ENCODE assay signal across 8 cellular contexts in genomic region chr5:52007230-52007858, GRCh38.
DNase-seq lines count a peak whose midpoint lies in the region; ATAC-seq and TF ChIP-seq lines count a peak whose summit lies in the region.

No MANE protein-coding gene starts in this region.

- TF ChIP-seq CTCF in AG09319 (IDR thresholded peaks at IDR 0.05; ENCODE audit: low read depth, low read length) = peak; percentile 45

- no peaks in the 10 kb centered on the region for H3K36me3 Mint-ChIP-seq in activated T-helper 17 cell treated with anti-CD3 and anti-CD28 coated beads, Interleukin-2, amount 50 U/mL, for 72 hours (ENCODE audit: low read depth)
- H3K36me3 Mint-ChIP-seq in T-helper 17 cell (ENCODE audit: low read depth) = no peaks in the 10 kb centered on the region

- peak; percentile 60 for ATAC-seq in GM18870 (IDR thresholded peaks at IDR 0.05; ENCODE audit: unreplicated experiment)
- ATAC-seq in GM21786 (IDR thresholded peaks at IDR 0.05; ENCODE audit: unreplicated experiment) = no peak
- ATAC-seq in activated T-helper 17 cell treated with anti-CD3 and anti-CD28 coated beads, Interleukin-2, amount 50 U/mL, for 72 hours (replicated peaks) = no peak
- ATAC-seq in T-helper 17 cell = no peak

- no peaks in the 10 kb centered on the region for H3K9me3 Mint-ChIP-seq in activated T-helper 17 cell treated with anti-CD3 and anti-CD28 coated beads, Interleukin-2, amount 50 U/mL, for 72 hours

- H3K27me3 Mint-ChIP-seq in activated T-helper 17 cell treated with anti-CD3 and anti-CD28 coated beads, Interleukin-2, amount 50 U/mL, for 72 hours = no peaks in the 10 kb centered on the region
- H3K27me3 Mint-ChIP-seq in T-helper 17 cell = no peaks in the 10 kb centered on the region

- no peaks in the 10 kb centered on the region for H3K9me3 ChIP-seq in T-helper 17 cell (ENCODE audit: control insufficient read depth, low read length, poor library complexity, severe bottlenecking)

- no peak overlapping the region for H3K4me3 Mint-ChIP-seq in activated T-helper 17 cell treated with anti-CD3 and anti-CD28 coated beads, Interleukin-2, amount 50 U/mL, for 72 hours
- H3K4me3 Mint-ChIP-seq in T-helper 17 cell = no peak overlapping the region

- H3K4me1 Mint-ChIP-seq in activated T-helper 17 cell treated with anti-CD3 and anti-CD28 coated beads, Interleukin-2, amount 50 U/mL, for 72 hours = no peaks in the 10 kb centered on the region
- H3K4me1 Mint-ChIP-seq in T-helper 17 cell = no peaks in the 10 kb centered on the region

- DNase-seq in AG09319 (ENCODE audit: extremely low read depth, low read depth) (no peak), NCI-H1417 (lab: John Stamatoyannopoulos, UW) (peak; percentile 61 to 85 (median 72)), SW480 (ENCODE audit: low spot score) (peak; percentile 68), iPS DF 4.7 (ENCODE audit: extremely low read depth, low spot score) (peak; percentile 36), T-helper 17 cell (no peak)

- H3K27ac Mint-ChIP-seq in activated T-helper 17 cell treated with anti-CD3 and anti-CD28 coated beads, Interleukin-2, amount 50 U/mL, for 72 hours = no peak overlapping the region
- H3K27ac Mint-ChIP-seq in T-helper 17 cell = no peak overlapping the region

Comparison
In these comparisons a context has a peak if more than half of its experiments do, and no peak if none do; other contexts are left out.
1. DNase-seq: peak in NCI-H1417 (3 of 3), SW480 (single experiment) and iPS DF 4.7 (single experiment); none in AG09319 (single experiment) and T-helper 17 cell (0 of 3).